In genomic region chr12:10400829-10401228, GRCh38 we compare ENCODE assay signal across 20 cellular contexts. TPM values are rescaled to one million over a fixed set of nuclear protein-coding genes. Genes with fewer than 3 reads are reported as not detected.
DNase-seq lines count a peak whose midpoint lies in the region; ATAC-seq and TF ChIP-seq lines count a peak whose summit lies in the region.
"Had no signal": no experiment of that assay in that cellular context is flagged by ENCODE, and none has a peak within 500 bp of the region (broad histone marks: within the 10 kb centered on the region; RNA-seq: fewer than 3 reads in every experiment).

No MANE protein-coding gene starts in this region.

- in situ Hi-C loops in Panc1 (cut with HindIII; ENCODE audit: low pct_unique_long_range_greater_than_20kb, low sequenced_read_pairs) = no loop called here

- 0 out of 2 replicates have a peak, but pooled peaks cover 2% of the 10 kb centered on the region for H3K9me3 ChIP-seq in Panc1 (ENCODE audit: control insufficient read depth, insufficient read depth, low read depth, low read length)
- H3K9me3 ChIP-seq in testis = no peaks in the 10 kb centered on the region
- H3K9me3 ChIP-seq: BLaER1 had no signal

- peak overlapping the region; percentile 17; the same call in 1 of the 2 replicates for H3K27ac ChIP-seq in Panc1 (ENCODE audit: low read length)
- H3K27ac ChIP-seq in testis = no peak overlapping the region
- H3K27ac ChIP-seq: BLaER1, Peyer's patch had no signal

- no peak for DNase-seq in activated T-cell treated with anti-CD3 and anti-CD28 coated beads, Interleukin-2, amount 50 U/mL, for 4 hours
- no peak for DNase-seq in activated T-cell treated with anti-CD3 and anti-CD28 coated beads, Interleukin-2, amount 50 U/mL, for 48 hours
- DNase-seq in Panc1 (ENCODE audit: low read depth, low spot score) (no peak), NCI-H1417 (lab: John Stamatoyannopoulos, UW) (no peak), testis (no peak)
- no peak for DNase-seq in central memory CD8-positive, alpha-beta T cell (ENCODE audit: low spot score in 2 of 2)
- no peak for DNase-seq in stimulated activated naive CD8-positive, alpha-beta T cell treated with anti-CD3 and anti-CD28 coated beads, Interleukin-15, amount 100 ng/mL, for 72 hours
- DNase-seq: DMS79 treated with DMSO at 0.1 percent for 48 hours, GOT3, NCI-H1436 treated with DMSO at 0.1 percent for 48 hours, NCI-H2081, NCI-H510A treated with DMSO at 0.1 percent for 48 hours, NCI-H82, Peyer's patch, SHP77 had no signal

- H3K9me3 Mint-ChIP-seq in activated T-cell treated with anti-CD3 and anti-CD28 coated beads, Interleukin-2, amount 50 U/mL, for 4 hours = peaks cover 3% of the 10 kb centered on the region
- H3K9me3 Mint-ChIP-seq in central memory CD8-positive, alpha-beta T cell = no peaks in the 10 kb centered on the region
- H3K9me3 Mint-ChIP-seq in stimulated activated naive CD8-positive, alpha-beta T cell treated with anti-CD3 and anti-CD28 coated beads, Interleukin-15, amount 100 ng/mL, for 72 hours = no peaks in the 10 kb centered on the region

- CTCF ChIA-PET in Panc1 (lab: Charles Lee) = no interaction called here

- H3K36me3 ChIP-seq in Panc1 (ENCODE audit: control insufficient read depth, insufficient read depth, low read length) (no peaks in the 10 kb centered on the region; the same call in 1 of the 2 replicates), testis (ENCODE audit: low read depth, missing control alignments) (no peaks in the 10 kb centered on the region)
- H3K36me3 ChIP-seq: BLaER1, Peyer's patch had no signal

- peak overlapping the region; percentile 16 for H3K4me3 Mint-ChIP-seq in activated T-cell treated with anti-CD3 and anti-CD28 coated beads, Interleukin-2, amount 50 U/mL, for 4 hours
- H3K4me3 Mint-ChIP-seq in central memory CD8-positive, alpha-beta T cell = peak overlapping the region; percentile 67
- peak overlapping the region; percentile 65 to 76 for H3K4me3 Mint-ChIP-seq in stimulated activated naive CD8-positive, alpha-beta T cell treated with anti-CD3 and anti-CD28 coated beads, Interleukin-15, amount 100 ng/mL, for 72 hours

- intact Hi-C loops in Panc1 (cut with micrococcal nuclease; ENCODE audit: unreplicated experiment) (no loop called here), testis (cut with DNase I; ENCODE audit: low total_unique reads) (no loop called here)

- ATAC-seq in activated T-cell treated with anti-CD3 and anti-CD28 coated beads, Interleukin-2, amount 50 U/mL, for 4 hours = no peak
- ATAC-seq in Panc1 (no peak), HG02970 (IDR thresholded peaks at IDR 0.05; ENCODE audit: low FRiP score, unreplicated experiment) (no peak)
- ATAC-seq in central memory CD8-positive, alpha-beta T cell (replicated peaks; ENCODE audit: extremely low read depth, poor library complexity, severe bottlenecking) = no peak
- ATAC-seq in stimulated activated naive CD8-positive, alpha-beta T cell treated with anti-CD3 and anti-CD28 coated beads, Interleukin-15, amount 100 ng/mL, for 72 hours = no peak
- ATAC-seq: GM12878, K562 had no signal

- BruUV-seq in Panc1 (replicated peaks; lab: Mats Ljungman, UMichigan) = no TSS peak

- no peak for TF ChIP-seq CTCF in Panc1 (IDR thresholded peaks at IDR 0.05)
- no peak for TF ChIP-seq CTCF in testis (IDR thresholded peaks at IDR 0.05)

- POLR2A ChIA-PET in Panc1 (lab: Charles Lee) = no interaction called here

- peaks cover 6% of the 10 kb centered on the region; the same call in 1 of the 2 replicates for H3K4me1 ChIP-seq in Panc1 (ENCODE audit: control insufficient read depth, insufficient read depth, low read length)
- no peaks in the 10 kb centered on the region for H3K4me1 ChIP-seq in testis
- H3K4me1 ChIP-seq: Peyer's patch had no signal

- H3K36me3 Mint-ChIP-seq in activated T-cell treated with anti-CD3 and anti-CD28 coated beads, Interleukin-2, amount 50 U/mL, for 4 hours (ENCODE audit: insufficient read depth) = no peaks in the 10 kb centered on the region
- H3K36me3 Mint-ChIP-seq in central memory CD8-positive, alpha-beta T cell (ENCODE audit: insufficient read depth) = peaks cover 35% of the 10 kb centered on the region

- H3K4me3 ChIP-seq in Panc1 (ENCODE audit: low read depth in 2 of 2, low read length in 2 of 2) (no peak overlapping the region), testis (no peak overlapping the region)
- H3K4me3 ChIP-seq: BLaER1, GM12878, K562, Peyer's patch had no signal

- peaks cover 12% of the 10 kb centered on the region for H3K27me3 Mint-ChIP-seq in activated T-cell treated with anti-CD3 and anti-CD28 coated beads, Interleukin-2, amount 50 U/mL, for 4 hours (ENCODE audit: low read depth)
- no peaks in the 10 kb centered on the region for H3K27me3 Mint-ChIP-seq in central memory CD8-positive, alpha-beta T cell
- no peaks in the 10 kb centered on the region for H3K27me3 Mint-ChIP-seq in stimulated activated naive CD8-positive, alpha-beta T cell treated with anti-CD3 and anti-CD28 coated beads, Interleukin-15, amount 100 ng/mL, for 72 hours

- no peak for TF ChIP-seq POLR2A in testis (IDR thresholded peaks at IDR 0.05)

- peaks cover 7% of the 10 kb centered on the region for H3K4me1 Mint-ChIP-seq in activated T-cell treated with anti-CD3 and anti-CD28 coated beads, Interleukin-2, amount 50 U/mL, for 4 hours (ENCODE audit: low read depth)
- peaks cover 38% of the 10 kb centered on the region for H3K4me1 Mint-ChIP-seq in central memory CD8-positive, alpha-beta T cell
- peaks cover 51% of the 10 kb centered on the region for H3K4me1 Mint-ChIP-seq in stimulated activated naive CD8-positive, alpha-beta T cell treated with anti-CD3 and anti-CD28 coated beads, Interleukin-15, amount 100 ng/mL, for 72 hours

- H3K27ac Mint-ChIP-seq in central memory CD8-positive, alpha-beta T cell (ENCODE audit: low read depth) = peak overlapping the region; percentile 60
- peak overlapping the region in 1 of 2 donors; percentile 29 for H3K27ac Mint-ChIP-seq in stimulated activated naive CD8-positive, alpha-beta T cell treated with anti-CD3 and anti-CD28 coated beads, Interleukin-15, amount 100 ng/mL, for 72 hours

- H3K27me3 ChIP-seq in Panc1 (ENCODE audit: control insufficient read depth, insufficient read depth, low read length) (no peaks in the 10 kb centered on the region), testis (no peaks in the 10 kb centered on the region)
- H3K27me3 ChIP-seq: BLaER1, Peyer's patch had no signal

RNA-seq across cellular contexts. Expression of gene KLRC4, which starts 8.7 kb away (rescaled TPM):
- 1 to 10 TPM in 1 of 3 donors, under 1 TPM in 2; 0.78 to 1.1 (median 0.95) TPM for total RNA-seq in activated T-cell treated with anti-CD3 and anti-CD28 coated beads, Interleukin-2, amount 50 U/mL, for 4 hours
- total RNA-seq in Panc1 (2021; ENCODE audit: unreplicated experiment) (1.4 TPM), testis (not detected)
- 0.65 TPM for polyA plus RNA-seq in Panc1 (2012; ENCODE audit: insufficient read length)
- polyA plus RNA-seq in testis (ENCODE audit: insufficient read depth, low read depth, low replicate concordance) = not detected
- total RNA-seq: A172, GM12878, K562 had no signal

RNA-seq across cellular contexts. Expression of gene KLRK1, which starts 11.0 kb away (rescaled TPM):
- total RNA-seq in activated T-cell treated with anti-CD3 and anti-CD28 coated beads, Interleukin-2, amount 50 U/mL, for 4 hours = 10 to 100 TPM; 19.4 to 57.0 (median 55.4) TPM
- total RNA-seq in Panc1 (2021; ENCODE audit: unreplicated experiment) = 0.95 TPM
- polyA plus RNA-seq in Panc1 (2012; ENCODE audit: insufficient read length) = 1.1 TPM
- total RNA-seq in testis = 1 to 10 TPM; 1.3 to 2.8 TPM
- 5.4 TPM for polyA plus RNA-seq in testis (ENCODE audit: insufficient read depth, low read depth, low replicate concordance)
- total RNA-seq: A172 had no signal

RNA-seq across cellular contexts. Expression of gene KLRC3, which starts 19.6 kb away (rescaled TPM):
- total RNA-seq in activated T-cell treated with anti-CD3 and anti-CD28 coated beads, Interleukin-2, amount 50 U/mL, for 4 hours = under 1 TPM in 2 of 3 donors, not detected in 1; 0.46 to 0.47 TPM
- total RNA-seq in Panc1 (2021; ENCODE audit: unreplicated experiment) = 0.74 TPM
- polyA plus RNA-seq in Panc1 (2012; ENCODE audit: insufficient read length) = 0.73 TPM
- 1 to 10 TPM in 1 of 2 donors, not detected in 1; 1.3 TPM for total RNA-seq in testis
- not detected for polyA plus RNA-seq in testis (ENCODE audit: insufficient read depth, low read depth, low replicate concordance)
- total RNA-seq: A172 had no signal

RNA-seq across cellular contexts. Expression of gene KLRC2, which starts 35.0 kb away (rescaled TPM):
- under 1 TPM; 0.47 to 0.94 (median 0.71) TPM for total RNA-seq in activated T-cell treated with anti-CD3 and anti-CD28 coated beads, Interleukin-2, amount 50 U/mL, for 4 hours
- not detected for total RNA-seq in Panc1 (2021; ENCODE audit: unreplicated experiment)
- not detected for polyA plus RNA-seq in Panc1 (2012; ENCODE audit: insufficient read length)
- under 1 TPM in 1 of 2 donors, not detected in 1; 0.56 TPM for total RNA-seq in testis
- not detected for polyA plus RNA-seq in testis (ENCODE audit: insufficient read depth, low read depth, low replicate concordance)
- total RNA-seq: A172, K562 had no signal
- polyA plus RNA-seq: K562 had no signal

RNA-seq across cellular contexts. Expression of gene KLRC1, which starts 52.3 kb away (rescaled TPM):
- total RNA-seq in activated T-cell treated with anti-CD3 and anti-CD28 coated beads, Interleukin-2, amount 50 U/mL, for 4 hours = 1 to 10 TPM in 2 of 3 donors, under 1 TPM in 1; 0.86 to 5.0 (median 1.5) TPM
- total RNA-seq in Panc1 (2021; ENCODE audit: unreplicated experiment) = not detected
- polyA plus RNA-seq in Panc1 (2012; ENCODE audit: insufficient read length) = not detected
- total RNA-seq in testis = 1 to 10 TPM; 1.9 TPM
- 0.37 TPM for polyA plus RNA-seq in testis (ENCODE audit: insufficient read depth, low read depth, low replicate concordance)
- total RNA-seq: A172, K562 had no signal
- polyA plus RNA-seq: K562 had no signal

Comparison
In these comparisons a context has a peak if more than half of its experiments do, and no peak if none do; other contexts are left out.
1. H3K4me3 Mint-ChIP-seq: peak in every context shown above with its lines; median percentile 70 in stimulated activated naive CD8-positive, alpha-beta T cell treated with anti-CD3 and anti-CD28 coated beads, Interleukin-15, amount 100 ng/mL, for 72 hours; 67 in central memory CD8-positive, alpha-beta T cell; 16 in activated T-cell treated with anti-CD3 and anti-CD28 coated beads, Interleukin-2, amount 50 U/mL, for 4 hours.
2. RNA of gene KLRK1, which starts 11.0 kb away (total RNA-seq): 19.4 to 57.0 TPM in activated T-cell treated with anti-CD3 and anti-CD28 coated beads, Interleukin-2, amount 50 U/mL, for 4 hours; 1.3 to 2.8 TPM in testis and 0.95 TPM in Panc1 (single experiment); every median in the first group is over 4 times any median in the second.